Comparison of ENCODE assay signal across 17 cellular contexts in the genomic region with DNA sequence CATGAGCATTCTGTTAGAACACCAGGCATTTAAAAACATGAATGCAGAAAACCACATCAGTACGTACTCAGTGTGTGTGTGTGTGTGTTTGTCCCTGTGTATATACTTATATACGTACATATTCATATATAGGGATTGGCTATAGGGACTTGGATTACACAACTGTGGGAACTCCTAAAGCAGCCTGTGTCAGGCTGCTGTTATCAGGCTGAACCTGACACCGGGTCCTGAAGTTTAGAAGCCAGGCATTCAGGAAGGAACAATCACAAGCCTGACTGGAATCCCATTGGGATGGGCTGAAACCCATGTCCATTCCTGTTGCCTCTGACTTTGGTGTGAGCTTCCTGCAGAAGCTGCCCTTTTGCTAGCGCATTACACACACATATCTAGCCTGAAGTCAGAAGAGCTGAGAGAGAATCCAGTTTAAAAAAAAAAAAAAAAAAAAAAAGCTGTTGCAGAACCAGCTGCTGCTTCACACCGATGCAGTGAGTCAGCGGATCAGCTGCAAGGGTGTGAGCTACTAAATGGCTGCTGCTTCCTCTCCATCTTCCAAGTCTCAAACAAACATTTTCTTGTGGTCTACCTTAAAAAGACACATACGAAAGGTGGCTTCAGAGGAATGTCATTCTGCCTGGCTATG.
DNase-seq lines count a peak whose midpoint lies in the region; ATAC-seq and TF ChIP-seq lines count a peak whose summit lies in the region.
"Had no signal": no experiment of that assay in that cellular context is flagged by ENCODE, and none has a peak within 500 bp of the region (broad histone marks: within the 10 kb centered on the region; RNA-seq: fewer than 3 reads in every experiment).

No MANE protein-coding gene starts in this region.

- no peaks in the 10 kb centered on the region for H3K27me3 ChIP-seq in left lung
- H3K27me3 ChIP-seq: cardiac muscle cell, transverse colon had no signal

- H3K36me3 ChIP-seq in left lung, result no peaks in the 10 kb centered on the region
- H3K36me3 ChIP-seq: cardiac muscle cell, transverse colon had no signal

- no peaks in the 10 kb centered on the region for H3K9me3 ChIP-seq in left lung
- H3K9me3 ChIP-seq: transverse colon had no signal

- no peak overlapping the region for H3K27ac ChIP-seq in left lung
- H3K27ac ChIP-seq: cardiac muscle cell had no signal

- no peak overlapping the region for H3K4me3 ChIP-seq in Jurkat, Clone E6-1 (ENCODE audit: low read length)
- no peak overlapping the region for H3K4me3 ChIP-seq in choroid plexus epithelial cell (ENCODE audit: low read depth, low read length)
- H3K4me3 ChIP-seq in left lung, result no peak overlapping the region
- H3K4me3 ChIP-seq: cardiac muscle cell, transverse colon had no signal

- no peak for TF ChIP-seq CTCF in choroid plexus epithelial cell (conservative IDR thresholded peaks at IDR 0.05; ENCODE audit: low read depth, low read length)
- no peak for TF ChIP-seq CTCF in left lung (IDR thresholded peaks at IDR 0.05)

- no peaks in the 10 kb centered on the region for H3K4me1 ChIP-seq in left lung

- ATAC-seq in HG03039 (IDR thresholded peaks at IDR 0.05; ENCODE audit: unreplicated experiment) (no peak), left lung (no peak)
- ATAC-seq: left ventricle myocardium superior had no signal

- peak; percentile 26 for DNase-seq in EH (ENCODE audit: low read depth)
- DNase-seq in Jurkat, Clone E6-1 (ENCODE audit: low read depth, low spot score), result peak; percentile 67
- peak; percentile 38 for DNase-seq in choroid plexus epithelial cell (ENCODE audit: low read depth)
- DNase-seq in myocyte (ENCODE audit: low read depth), result peak; percentile 83
- no peak for DNase-seq in left lung
- no peak for DNase-seq in activated CD8-positive, alpha-beta memory T cell treated with anti-CD3 and anti-CD28 coated beads, Interleukin-2, amount 50 U/mL, for 48 hours
- DNase-seq in NCI-H774 (lab: John Stamatoyannopoulos, UW), result no peak
- DNase-seq: activated CD4-positive, alpha-beta T cell treated with anti-CD3 and anti-CD28 coated beads, Interleukin-2, amount 10 ng/mL, durations not matched to agents 24 days and 14 days; activated T-cell treated with anti-CD3 and anti-CD28 coated beads for 4 hours; foreskin melanocyte; left ventricle myocardium superior; MM.1S; naive thymus-derived CD8-positive, alpha-beta T cell; stimulated activated naive CD4-positive, alpha-beta T cell treated with Interleukin-2 at 50 U/mL for 16 hours; transverse colon had no signal

- intact Hi-C loops in left lung (cut with DNase I), result no loop called here

Comparison
In these comparisons a context has a peak if more than half of its experiments do, and no peak if none do; other contexts are left out.
1. DNase-seq: peak in EH (single experiment), Jurkat, Clone E6-1 (single experiment), choroid plexus epithelial cell (single experiment) and myocyte (single experiment); none in left lung (0 of 2), activated CD8-positive, alpha-beta memory T cell treated with anti-CD3 and anti-CD28 coated beads, Interleukin-2, amount 50 U/mL, for 48 hours (single experiment) and NCI-H774 (single experiment).